8 cellular contexts compared by ENCODE assay signal in genomic region chr15:72222433-72222832, GRCh38. TPM values are rescaled to one million over a fixed set of nuclear protein-coding genes. Genes with fewer than 3 reads are reported as not detected.
DNase-seq lines count a peak whose midpoint lies in the region; ATAC-seq and TF ChIP-seq lines count a peak whose summit lies in the region.

No MANE protein-coding gene starts in this region.

- H3K27ac ChIP-seq in thoracic aorta, result peak overlapping the region in 1 of 2 donors; percentile 8

- no peak for ATAC-seq in activated T-cell treated with anti-CD3 and anti-CD28 coated beads, Interleukin-2, amount 50 U/mL, for 72 hours (replicated peaks in 1 of 2)
- ATAC-seq in left cardiac atrium (peak; percentile 82 to 93), thoracic aorta (ENCODE audit: insufficient number of reproducible peaks, low FRiP score, low read depth) (no peak), left lobe of liver (no peak)

- peak overlapping the region; percentile 61 for H3K27ac Mint-ChIP-seq in activated CD4-positive, alpha-beta T cell treated with anti-CD3 and anti-CD28 coated beads, Interleukin-2, amount 10 ng/mL, durations not matched to agents 24 days and 14 days
- H3K27ac Mint-ChIP-seq in activated T-cell treated with anti-CD3 and anti-CD28 coated beads, Interleukin-2, amount 50 U/mL, for 72 hours, result peak overlapping the region; percentile 94

- H3K36me3 ChIP-seq in thoracic aorta, result peaks cover 21% of the 10 kb centered on the region

- intact Hi-C loops in activated CD4-positive, alpha-beta T cell treated with anti-CD3 and anti-CD28 coated beads, Interleukin-2, amount 10 ng/mL, durations not matched to agents 24 days and 14 days (cut with micrococcal nuclease), result no loop called here
- intact Hi-C loops in left cardiac atrium (cut with DNase I), result no loop called here

- H3K4me3 ChIP-seq in thoracic aorta, result no peak overlapping the region

- no peaks in the 10 kb centered on the region for H3K27me3 ChIP-seq in thoracic aorta (replicated peaks; ENCODE audit: insufficient read depth)

- H3K4me1 ChIP-seq in thoracic aorta (ENCODE audit: control insufficient read depth in 1 of 2, low read depth in 2 of 2), result peaks cover 25 to 47% of the 10 kb centered on the region in 2 donors

- TF ChIP-seq CTCF in thoracic aorta (IDR thresholded peaks at IDR 0.05), result no peak

- no peaks in the 10 kb centered on the region for H3K9me3 Mint-ChIP-seq in activated CD4-positive, alpha-beta T cell treated with anti-CD3 and anti-CD28 coated beads, Interleukin-2, amount 10 ng/mL, durations not matched to agents 24 days and 14 days
- no peaks in the 10 kb centered on the region for H3K9me3 Mint-ChIP-seq in activated T-cell treated with anti-CD3 and anti-CD28 coated beads, Interleukin-2, amount 50 U/mL, for 72 hours

- peaks cover 66% of the 10 kb centered on the region for H3K4me1 Mint-ChIP-seq in activated CD4-positive, alpha-beta T cell treated with anti-CD3 and anti-CD28 coated beads, Interleukin-2, amount 10 ng/mL, durations not matched to agents 24 days and 14 days
- peaks cover 74% of the 10 kb centered on the region for H3K4me1 Mint-ChIP-seq in activated T-cell treated with anti-CD3 and anti-CD28 coated beads, Interleukin-2, amount 50 U/mL, for 72 hours (ENCODE audit: low read depth)

- H3K9me3 ChIP-seq in thoracic aorta, result no peaks in the 10 kb centered on the region

- no peaks in the 10 kb centered on the region for H3K27me3 Mint-ChIP-seq in activated CD4-positive, alpha-beta T cell treated with anti-CD3 and anti-CD28 coated beads, Interleukin-2, amount 10 ng/mL, durations not matched to agents 24 days and 14 days
- H3K27me3 Mint-ChIP-seq in activated T-cell treated with anti-CD3 and anti-CD28 coated beads, Interleukin-2, amount 50 U/mL, for 72 hours (ENCODE audit: low read depth), result no peaks in the 10 kb centered on the region

- peaks cover 87% of the 10 kb centered on the region for H3K36me3 Mint-ChIP-seq in activated CD4-positive, alpha-beta T cell treated with anti-CD3 and anti-CD28 coated beads, Interleukin-2, amount 10 ng/mL, durations not matched to agents 24 days and 14 days (ENCODE audit: low read depth)
- H3K36me3 Mint-ChIP-seq in activated T-cell treated with anti-CD3 and anti-CD28 coated beads, Interleukin-2, amount 50 U/mL, for 72 hours (ENCODE audit: insufficient read depth in 2 of 2), result peaks cover 22 to 59% of the 10 kb centered on the region in 2 donors

- peak overlapping the region; percentile 9 for H3K4me3 Mint-ChIP-seq in activated CD4-positive, alpha-beta T cell treated with anti-CD3 and anti-CD28 coated beads, Interleukin-2, amount 10 ng/mL, durations not matched to agents 24 days and 14 days
- H3K4me3 Mint-ChIP-seq in activated T-cell treated with anti-CD3 and anti-CD28 coated beads, Interleukin-2, amount 50 U/mL, for 72 hours, result peak overlapping the region; percentile 33 to 65

- DNase-seq in activated CD4-positive, alpha-beta T cell treated with anti-CD3 and anti-CD28 coated beads, Interleukin-2, amount 10 ng/mL, durations not matched to agents 24 days and 14 days, result no peak
- DNase-seq in activated CD4-positive, alpha-beta T cell treated with anti-CD3 and anti-CD28 coated beads for 4 hours, result no peak
- no peak for DNase-seq in activated T-cell treated with anti-CD3 and anti-CD28 coated beads, Interleukin-2, amount 50 U/mL, for 72 hours
- DNase-seq in left cardiac atrium, result peak; percentile 78
- DNase-seq in thoracic aorta (ENCODE audit: low spot score), result peak; percentile 28
- no peak for DNase-seq in activated CD4-positive, CD25-positive, alpha-beta regulatory T cell treated with anti-CD3 and anti-CD28 coated beads, Interleukin-2, amount 50 U/mL, for 72 hours
- no peak for DNase-seq in left lobe of liver (ENCODE audit: low spot score)
- DNase-seq in SHP77 (lab: John Stamatoyannopoulos, UW), result no peak

RNA-seq across cellular contexts. Expression of gene PKM, which starts 8.6 kb away (rescaled TPM):
- 2,437 and 2,525 TPM in 2 replicates for total RNA-seq in activated CD4-positive, alpha-beta T cell treated with anti-CD3 and anti-CD28 coated beads, Interleukin-2, amount 10 ng/mL, durations not matched to agents 24 days and 14 days
- 1,000 to 10,000 TPM; 1,066 to 1,119 TPM for total RNA-seq in activated T-cell treated with anti-CD3 and anti-CD28 coated beads, Interleukin-2, amount 50 U/mL, for 72 hours
- 1,000 to 10,000 TPM in 1 of 2 donors, 100 to 1,000 TPM in 1; 881 to 1,100 TPM for total RNA-seq in left cardiac atrium
- 100 to 1,000 TPM; 515 to 544 TPM for total RNA-seq in thoracic aorta
- 31.0 TPM for total RNA-seq in left lobe of liver

RNA-seq across cellular contexts. Expression of gene GRAMD2A, which starts 24.8 kb away (rescaled TPM):
- total RNA-seq in activated CD4-positive, alpha-beta T cell treated with anti-CD3 and anti-CD28 coated beads, Interleukin-2, amount 10 ng/mL, durations not matched to agents 24 days and 14 days, result 0.21 TPM in 1 of 2 replicates, not detected in the other
- total RNA-seq in activated T-cell treated with anti-CD3 and anti-CD28 coated beads, Interleukin-2, amount 50 U/mL, for 72 hours, result under 1 TPM in 1 of 2 donors, not detected in 1; 0.07 TPM
- total RNA-seq in left cardiac atrium (not detected), thoracic aorta (under 1 TPM in 1 of 2 donors, not detected in 1; 0.85 TPM), left lobe of liver (not detected)

RNA-seq across cellular contexts. Expression of gene PARP6, which starts 49.9 kb away (rescaled TPM):
- 69.7 and 78.6 TPM in 2 replicates for total RNA-seq in activated CD4-positive, alpha-beta T cell treated with anti-CD3 and anti-CD28 coated beads, Interleukin-2, amount 10 ng/mL, durations not matched to agents 24 days and 14 days
- 100 to 1,000 TPM; 108 to 132 TPM for total RNA-seq in activated T-cell treated with anti-CD3 and anti-CD28 coated beads, Interleukin-2, amount 50 U/mL, for 72 hours
- total RNA-seq in left cardiac atrium (10 to 100 TPM; 30.4 to 36.0 TPM), thoracic aorta (10 to 100 TPM; 44.0 to 49.9 TPM), left lobe of liver (20.1 TPM)

Comparison
In these comparisons a context has a peak if more than half of its experiments do, and no peak if none do; other contexts are left out.
1. DNase-seq: peak in left cardiac atrium (single experiment) and thoracic aorta (single experiment); none in activated CD4-positive, alpha-beta T cell treated with anti-CD3 and anti-CD28 coated beads, Interleukin-2, amount 10 ng/mL, durations not matched to agents 24 days and 14 days (single experiment), activated CD4-positive, alpha-beta T cell treated with anti-CD3 and anti-CD28 coated beads for 4 hours (0 of 2), activated T-cell treated with anti-CD3 and anti-CD28 coated beads, Interleukin-2, amount 50 U/mL, for 72 hours (0 of 2), activated CD4-positive, CD25-positive, alpha-beta regulatory T cell treated with anti-CD3 and anti-CD28 coated beads, Interleukin-2, amount 50 U/mL, for 72 hours (single experiment), left lobe of liver (single experiment) and SHP77 (0 of 2).
2. ATAC-seq: peak in left cardiac atrium (2 of 2); none in activated T-cell treated with anti-CD3 and anti-CD28 coated beads, Interleukin-2, amount 50 U/mL, for 72 hours (0 of 2), thoracic aorta (single experiment) and left lobe of liver (single experiment).
3. RNA of gene PKM, which starts 8.6 kb away (total RNA-seq): 2,437 to 2,525 TPM in activated CD4-positive, alpha-beta T cell treated with anti-CD3 and anti-CD28 coated beads, Interleukin-2, amount 10 ng/mL, durations not matched to agents 24 days and 14 days, 1,066 to 1,119 TPM in activated T-cell treated with anti-CD3 and anti-CD28 coated beads, Interleukin-2, amount 50 U/mL, for 72 hours, 881 to 1,100 TPM in left cardiac atrium and 515 to 544 TPM in thoracic aorta; 31.0 TPM in left lobe of liver (single experiment); every median in the first group is over 10 times any median in the second.